In the genomic region with DNA sequence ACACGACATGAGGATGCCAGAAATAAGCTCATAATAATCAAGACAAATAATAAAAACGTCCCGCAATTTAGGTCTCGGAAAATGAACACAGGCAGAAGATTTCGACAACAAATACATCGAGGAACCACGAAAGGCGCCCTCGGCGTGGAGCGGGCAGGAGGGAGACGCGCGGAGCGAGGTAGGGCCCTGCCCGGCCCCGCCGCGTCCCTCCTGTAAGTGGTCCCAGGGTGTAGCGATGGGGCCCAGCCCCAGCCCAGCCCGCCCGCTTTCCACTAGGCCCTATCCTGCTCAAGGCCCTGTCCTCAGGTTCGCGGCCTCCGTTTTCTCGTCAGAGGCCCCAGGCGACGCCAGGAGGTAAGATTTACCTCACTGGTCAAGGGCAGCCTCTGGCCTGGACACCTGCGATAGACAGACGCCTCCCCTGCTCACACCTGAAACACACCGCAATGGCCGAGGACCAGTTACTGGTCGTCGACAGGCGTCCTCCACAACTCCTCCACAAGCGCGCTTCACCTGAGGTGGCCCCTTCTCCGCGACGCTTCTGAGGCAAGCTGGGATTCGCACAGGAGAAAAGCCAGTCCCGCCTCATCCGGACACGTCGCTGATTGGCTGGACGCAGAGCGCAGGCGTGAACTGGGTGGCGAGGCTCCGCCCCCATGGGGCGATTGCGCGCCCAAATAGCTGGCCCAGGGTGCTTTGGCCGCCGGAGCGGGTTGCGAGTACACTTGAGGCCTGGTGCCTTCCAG, we compare ENCODE assay signal across 2 cellular contexts.
TF ChIP-seq lines count a peak whose summit lies in the region.

A gene (minus strand): TSS at position 543 of the 746 bp plus-strand sequence. CDS start 1,527 bp downstream, outside the sequence.

TF ChIP-seq in SK-N-SH, 30 proteins besides CTCF, POLR2A, EP300 and RAD21 (continued from another document):
- TF ChIP-seq, protein P1, sequence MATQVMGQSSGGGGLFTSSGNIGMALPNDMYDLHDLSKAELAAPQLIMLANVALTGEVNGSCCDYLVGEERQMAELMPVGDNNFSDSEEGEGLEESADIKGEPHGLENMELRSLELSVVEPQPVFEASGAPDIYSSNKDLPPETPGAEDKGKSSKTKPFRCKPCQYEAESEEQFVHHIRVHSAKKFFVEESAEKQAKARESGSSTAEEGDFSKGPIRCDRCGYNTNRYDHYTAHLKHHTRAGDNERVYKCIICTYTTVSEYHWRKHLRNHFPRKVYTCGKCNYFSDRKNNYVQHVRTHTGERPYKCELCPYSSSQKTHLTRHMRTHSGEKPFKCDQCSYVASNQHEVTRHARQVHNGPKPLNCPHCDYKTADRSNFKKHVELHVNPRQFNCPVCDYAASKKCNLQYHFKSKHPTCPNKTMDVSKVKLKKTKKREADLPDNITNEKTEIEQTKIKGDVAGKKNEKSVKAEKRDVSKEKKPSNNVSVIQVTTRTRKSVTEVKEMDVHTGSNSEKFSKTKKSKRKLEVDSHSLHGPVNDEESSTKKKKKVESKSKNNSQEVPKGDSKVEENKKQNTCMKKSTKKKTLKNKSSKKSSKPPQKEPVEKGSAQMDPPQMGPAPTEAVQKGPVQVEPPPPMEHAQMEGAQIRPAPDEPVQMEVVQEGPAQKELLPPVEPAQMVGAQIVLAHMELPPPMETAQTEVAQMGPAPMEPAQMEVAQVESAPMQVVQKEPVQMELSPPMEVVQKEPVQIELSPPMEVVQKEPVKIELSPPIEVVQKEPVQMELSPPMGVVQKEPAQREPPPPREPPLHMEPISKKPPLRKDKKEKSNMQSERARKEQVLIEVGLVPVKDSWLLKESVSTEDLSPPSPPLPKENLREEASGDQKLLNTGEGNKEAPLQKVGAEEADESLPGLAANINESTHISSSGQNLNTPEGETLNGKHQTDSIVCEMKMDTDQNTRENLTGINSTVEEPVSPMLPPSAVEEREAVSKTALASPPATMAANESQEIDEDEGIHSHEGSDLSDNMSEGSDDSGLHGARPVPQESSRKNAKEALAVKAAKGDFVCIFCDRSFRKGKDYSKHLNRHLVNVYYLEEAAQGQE (IDR thresholded peaks at IDR 0.05; ENCODE audit: low read depth, low read length), result no peak
- no peak for TF ChIP-seq TEAD4 (IDR thresholded peaks at IDR 0.05; ENCODE audit: borderline replicate concordance, insufficient read depth)

TF ChIP-seq in SK-N-SH treated with all-trans-retinoic acid at 6 μM for 48 hours, 23 proteins besides CTCF, POLR2A, EP300 and RAD21:
- TF ChIP-seq, protein P2, sequence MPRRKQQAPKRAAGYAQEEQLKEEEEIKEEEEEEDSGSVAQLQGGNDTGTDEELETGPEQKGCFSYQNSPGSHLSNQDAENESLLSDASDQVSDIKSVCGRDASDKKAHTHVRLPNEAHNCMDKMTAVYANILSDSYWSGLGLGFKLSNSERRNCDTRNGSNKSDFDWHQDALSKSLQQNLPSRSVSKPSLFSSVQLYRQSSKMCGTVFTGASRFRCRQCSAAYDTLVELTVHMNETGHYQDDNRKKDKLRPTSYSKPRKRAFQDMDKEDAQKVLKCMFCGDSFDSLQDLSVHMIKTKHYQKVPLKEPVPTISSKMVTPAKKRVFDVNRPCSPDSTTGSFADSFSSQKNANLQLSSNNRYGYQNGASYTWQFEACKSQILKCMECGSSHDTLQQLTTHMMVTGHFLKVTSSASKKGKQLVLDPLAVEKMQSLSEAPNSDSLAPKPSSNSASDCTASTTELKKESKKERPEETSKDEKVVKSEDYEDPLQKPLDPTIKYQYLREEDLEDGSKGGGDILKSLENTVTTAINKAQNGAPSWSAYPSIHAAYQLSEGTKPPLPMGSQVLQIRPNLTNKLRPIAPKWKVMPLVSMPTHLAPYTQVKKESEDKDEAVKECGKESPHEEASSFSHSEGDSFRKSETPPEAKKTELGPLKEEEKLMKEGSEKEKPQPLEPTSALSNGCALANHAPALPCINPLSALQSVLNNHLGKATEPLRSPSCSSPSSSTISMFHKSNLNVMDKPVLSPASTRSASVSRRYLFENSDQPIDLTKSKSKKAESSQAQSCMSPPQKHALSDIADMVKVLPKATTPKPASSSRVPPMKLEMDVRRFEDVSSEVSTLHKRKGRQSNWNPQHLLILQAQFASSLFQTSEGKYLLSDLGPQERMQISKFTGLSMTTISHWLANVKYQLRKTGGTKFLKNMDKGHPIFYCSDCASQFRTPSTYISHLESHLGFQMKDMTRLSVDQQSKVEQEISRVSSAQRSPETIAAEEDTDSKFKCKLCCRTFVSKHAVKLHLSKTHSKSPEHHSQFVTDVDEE (CRISPR knock-in tag; IDR thresholded peaks at IDR 0.05), result no peak
- TF ChIP-seq ISL1 (CRISPR knock-in tag; IDR thresholded peaks at IDR 0.05) (no peak), ZNF565 (CRISPR knock-in tag; conservative IDR thresholded peaks at IDR 0.05; ENCODE audit: low read depth) (no peak), GLIS3 (CRISPR knock-in tag; IDR thresholded peaks at IDR 0.05) (no peak)
